ENCODE assay signal across 1 cellular context in genomic region chr14:77290705-77291104, GRCh38.
TF ChIP-seq lines count a peak whose summit lies in the region.

No MANE protein-coding gene starts in this region.

TF ChIP-seq in SK-N-SH, 30 proteins besides CTCF, POLR2A, EP300 and RAD21 (continued from another document):
- TF ChIP-seq PBX3 (IDR thresholded peaks at IDR 0.05) = no peak
